In genomic region chr2:240527153-240527750, GRCh38 we compare ENCODE assay signal across 32 cellular contexts.
"Had no signal": no experiment of that assay in that cellular context is flagged by ENCODE, and none has a peak within 500 bp of the region (broad histone marks: within the 10 kb centered on the region; RNA-seq: fewer than 3 reads in every experiment).

No MANE protein-coding gene starts in this region.

- H3K4me1 Mint-ChIP-seq: endodermal cell, nephron, neural progenitor cell had no signal

- H3K4me3 Mint-ChIP-seq: dendritic cell treated with granulocyte-macrophage colony-stimulating factor and Interleukin-4, amounts not matched to agents 40 ng/mL and 50 ng/mL, for 4 days; endodermal cell; memory B cell; naive B cell; nephron; neural progenitor cell; stimulated activated memory B cell treated with anti-CD40 and anti-IgM and Interleukin-4, amounts not matched to agents 10 μg/mL and 1 μg/mL and 100 μg/mL, for 72 hours; stimulated activated naive CD8-positive, alpha-beta T cell treated with anti-CD3 and anti-CD28 coated beads, Interleukin-15, Interleukin-2, amounts not matched to agents 100 ng/mL and 50 ng/mL, for 24 hours had no signal

- H3K4me1 ChIP-seq: esophagus muscularis mucosa, foreskin keratinocyte, gastroesophageal sphincter, heart left ventricle, neural progenitor cell, psoas muscle, spleen, tibial nerve, upper lobe of right lung, vagina had no signal

- H3K4me2 ChIP-seq: hepatocyte, neural progenitor cell had no signal

- H3K4me3 ChIP-seq: esophagus muscularis mucosa, gastroesophageal sphincter, heart left ventricle, hepatocyte, lung, mucosa of descending colon, neural progenitor cell, ovary, psoas muscle, skin epidermis, spleen, thoracic aorta, tibial nerve, upper lobe of right lung, vagina had no signal

- H3K27me3 Mint-ChIP-seq: dendritic cell treated with granulocyte-macrophage colony-stimulating factor and Interleukin-4, amounts not matched to agents 40 ng/mL and 50 ng/mL, for 4 days; memory B cell; naive B cell; stimulated activated memory B cell treated with anti-CD40 and anti-IgM and Interleukin-4, amounts not matched to agents 10 μg/mL and 1 μg/mL and 100 μg/mL, for 72 hours; stimulated activated naive CD8-positive, alpha-beta T cell treated with anti-CD3 and anti-CD28 coated beads, Interleukin-15, Interleukin-2, amounts not matched to agents 100 ng/mL and 50 ng/mL, for 24 hours had no signal

- H3K27me3 ChIP-seq: esophagus muscularis mucosa, foreskin keratinocyte, gastroesophageal sphincter, heart left ventricle, hepatocyte, neural progenitor cell, ovary, spleen, tibial nerve, upper lobe of right lung, vagina had no signal

- H3K27ac ChIP-seq: esophagus muscularis mucosa, foreskin keratinocyte, gastroesophageal sphincter, heart left ventricle, hepatocyte, neural progenitor cell, ovary, psoas muscle, skin epidermis, spleen, thoracic aorta, tibial nerve, upper lobe of right lung, vagina had no signal

- H3K27ac Mint-ChIP-seq: dendritic cell treated with granulocyte-macrophage colony-stimulating factor and Interleukin-4, amounts not matched to agents 40 ng/mL and 50 ng/mL, for 4 days; endodermal cell; memory B cell; nephron; neural progenitor cell; stimulated activated memory B cell treated with anti-CD40 and anti-IgM and Interleukin-4, amounts not matched to agents 10 μg/mL and 1 μg/mL and 100 μg/mL, for 72 hours; stimulated activated naive CD8-positive, alpha-beta T cell treated with anti-CD3 and anti-CD28 coated beads, Interleukin-15, Interleukin-2, amounts not matched to agents 100 ng/mL and 50 ng/mL, for 24 hours had no signal

- H3K36me3 ChIP-seq: ovary had no signal

- ATAC-seq: foreskin keratinocyte; gastroesophageal sphincter; heart left ventricle; left lobe of liver; mucosa of descending colon; psoas muscle; right cardiac atrium; stimulated activated memory B cell treated with anti-CD40 and anti-IgM and Interleukin-4, amounts not matched to agents 10 μg/mL and 1 μg/mL and 100 μg/mL, for 72 hours; upper lobe of right lung had no signal

- H2AFZ ChIP-seq: hepatocyte, neural progenitor cell had no signal

- H3K79me2 ChIP-seq: hepatocyte had no signal

- H3K9ac ChIP-seq: neural progenitor cell had no signal

- FAIRE-seq: colon, endothelial cell of umbilical vein, kidney had no signal

- H3K9me3 ChIP-seq: ovary, vagina had no signal

- DNase-seq: effector CD8-positive, alpha-beta T cell; endodermal cell; foreskin keratinocyte; heart left ventricle; kidney; mucosa of descending colon; naive B cell; nucleus accumbens; ovary; posterior cingulate gyrus; psoas muscle; right cardiac atrium; stimulated activated CD4-positive, alpha-beta T cell treated with anti-CD3 and anti-CD28 coated beads, Interleukin-4, amount 100 ng/mL, for 4 hours; upper lobe of right lung had no signal
